ENCODE assay signal across 1 cellular context in the genomic region with DNA sequence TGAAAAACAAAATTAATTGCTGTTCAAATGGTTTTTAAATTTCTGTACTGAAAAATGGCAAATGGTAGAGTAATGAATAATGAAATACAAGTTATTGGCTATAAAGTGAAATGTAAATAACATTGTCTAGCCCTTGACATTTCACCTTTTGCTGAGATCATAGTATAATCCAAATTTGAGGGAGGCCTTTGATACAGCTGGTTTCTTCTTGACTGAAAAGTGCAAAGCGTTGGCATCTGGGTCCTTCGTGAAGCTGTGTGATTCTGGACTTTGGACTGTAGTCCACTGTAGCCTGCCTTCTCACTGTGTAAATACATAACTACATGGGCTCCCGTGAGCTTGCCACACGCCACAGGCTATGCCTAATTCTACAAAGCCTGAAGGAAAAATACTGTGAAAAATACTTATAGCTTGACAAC.
A peak's percentile ranks its signal among the peaks of the same experiment; 100 is the strongest.
TF ChIP-seq lines count a peak whose summit lies in the region.

No MANE protein-coding gene starts in this region.

TF ChIP-seq in HepG2, 621 proteins besides CTCF, POLR2A, EP300 and RAD21 (continued from another document and continues in another):
- TF ChIP-seq ZEB1 (IDR thresholded peaks at IDR 0.05; ENCODE audit: insufficient replicate concordance, low read depth) = no peak
- TF ChIP-seq POLR2G (IDR thresholded peaks at IDR 0.05; ENCODE audit: low read depth, low read length) = peak; percentile 40; the same call in 1 of the 2 replicates
- TF ChIP-seq ZNF572 (CRISPR knock-in tag; IDR thresholded peaks at IDR 0.05) = no peak
- TF ChIP-seq ZNF788 (CRISPR knock-in tag; IDR thresholded peaks at IDR 0.05; ENCODE audit: borderline replicate concordance) = peak; percentile 50; the same call in 1 of the 2 replicates
- TF ChIP-seq, protein P1, sequence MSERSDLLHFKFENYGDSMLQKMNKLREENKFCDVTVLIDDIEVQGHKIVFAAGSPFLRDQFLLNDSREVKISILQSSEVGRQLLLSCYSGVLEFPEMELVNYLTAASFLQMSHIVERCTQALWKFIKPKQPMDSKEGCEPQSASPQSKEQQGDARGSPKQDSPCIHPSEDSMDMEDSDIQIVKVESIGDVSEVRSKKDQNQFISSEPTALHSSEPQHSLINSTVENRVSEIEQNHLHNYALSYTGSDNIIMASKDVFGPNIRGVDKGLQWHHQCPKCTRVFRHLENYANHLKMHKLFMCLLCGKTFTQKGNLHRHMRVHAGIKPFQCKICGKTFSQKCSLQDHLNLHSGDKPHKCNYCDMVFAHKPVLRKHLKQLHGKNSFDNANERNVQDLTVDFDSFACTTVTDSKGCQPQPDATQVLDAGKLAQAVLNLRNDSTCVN (CRISPR knock-in tag; IDR thresholded peaks at IDR 0.05; ENCODE audit: borderline replicate concordance) = no peak; the same call in 1 of the 2 replicates
- TF ChIP-seq TP53 (CRISPR knock-in tag; conservative IDR thresholded peaks at IDR 0.05) = no peak
- TF ChIP-seq ZNF501 (CRISPR knock-in tag; IDR thresholded peaks at IDR 0.05) = no peak
- no peak for TF ChIP-seq ZSCAN22 (CRISPR knock-in tag; IDR thresholded peaks at IDR 0.05)
- no peak for TF ChIP-seq ZNF451 (CRISPR knock-in tag; IDR thresholded peaks at IDR 0.05)
- no peak for TF ChIP-seq NFYB (CRISPR knock-in tag; IDR thresholded peaks at IDR 0.05)
- TF ChIP-seq ZNF629 (CRISPR knock-in tag; conservative IDR thresholded peaks at IDR 0.05) = 0 out of 2 replicates have a peak, but pooled peaks have one; percentile 9
- TF ChIP-seq ZNF839 (CRISPR knock-in tag; IDR thresholded peaks at IDR 0.05; ENCODE audit: borderline replicate concordance) = no peak
- peak; percentile 52; the same call in 1 of the 2 replicates for TF ChIP-seq HIC2 (CRISPR knock-in tag; IDR thresholded peaks at IDR 0.05; ENCODE audit: low read depth)
- TF ChIP-seq, protein P2, sequence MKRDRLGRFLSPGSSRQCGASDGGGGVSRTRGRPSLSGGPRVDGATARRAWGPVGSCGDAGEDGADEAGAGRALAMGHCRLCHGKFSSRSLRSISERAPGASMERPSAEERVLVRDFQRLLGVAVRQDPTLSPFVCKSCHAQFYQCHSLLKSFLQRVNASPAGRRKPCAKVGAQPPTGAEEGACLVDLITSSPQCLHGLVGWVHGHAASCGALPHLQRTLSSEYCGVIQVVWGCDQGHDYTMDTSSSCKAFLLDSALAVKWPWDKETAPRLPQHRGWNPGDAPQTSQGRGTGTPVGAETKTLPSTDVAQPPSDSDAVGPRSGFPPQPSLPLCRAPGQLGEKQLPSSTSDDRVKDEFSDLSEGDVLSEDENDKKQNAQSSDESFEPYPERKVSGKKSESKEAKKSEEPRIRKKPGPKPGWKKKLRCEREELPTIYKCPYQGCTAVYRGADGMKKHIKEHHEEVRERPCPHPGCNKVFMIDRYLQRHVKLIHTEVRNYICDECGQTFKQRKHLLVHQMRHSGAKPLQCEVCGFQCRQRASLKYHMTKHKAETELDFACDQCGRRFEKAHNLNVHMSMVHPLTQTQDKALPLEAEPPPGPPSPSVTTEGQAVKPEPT (CRISPR knock-in tag; IDR thresholded peaks at IDR 0.05; ENCODE audit: low read depth) = no peak
- TF ChIP-seq TBX2 (CRISPR knock-in tag; IDR thresholded peaks at IDR 0.05; ENCODE audit: borderline replicate concordance) = peak; percentile 69; the same call in 1 of the 2 replicates
- TF ChIP-seq ZNF281 (CRISPR knock-in tag; IDR thresholded peaks at IDR 0.05; ENCODE audit: borderline replicate concordance) = no peak
- no peak for TF ChIP-seq ZBTB43 (CRISPR knock-in tag; conservative IDR thresholded peaks at IDR 0.05)
- no peak for TF ChIP-seq ZNF850 (CRISPR knock-in tag; conservative IDR thresholded peaks at IDR 0.05)
- TF ChIP-seq HDAC2 (CRISPR knock-in tag; IDR thresholded peaks at IDR 0.05) = peak; percentile 85
- no peak for TF ChIP-seq CENPT (CRISPR knock-in tag; IDR thresholded peaks at IDR 0.05; ENCODE audit: low read depth)
- no peak for TF ChIP-seq NCOA1 (CRISPR knock-in tag; IDR thresholded peaks at IDR 0.05)
- TF ChIP-seq FOXO1 (CRISPR knock-in tag; IDR thresholded peaks at IDR 0.05) = peak; percentile 87
- peak; percentile 56; the same call in 1 of the 2 replicates for TF ChIP-seq CEBPB (IDR thresholded peaks at IDR 0.05; ENCODE audit: borderline replicate concordance, low read depth, low read length)
- no peak for TF ChIP-seq TOPORS (CRISPR knock-in tag; IDR thresholded peaks at IDR 0.05)
- TF ChIP-seq, protein P3, sequence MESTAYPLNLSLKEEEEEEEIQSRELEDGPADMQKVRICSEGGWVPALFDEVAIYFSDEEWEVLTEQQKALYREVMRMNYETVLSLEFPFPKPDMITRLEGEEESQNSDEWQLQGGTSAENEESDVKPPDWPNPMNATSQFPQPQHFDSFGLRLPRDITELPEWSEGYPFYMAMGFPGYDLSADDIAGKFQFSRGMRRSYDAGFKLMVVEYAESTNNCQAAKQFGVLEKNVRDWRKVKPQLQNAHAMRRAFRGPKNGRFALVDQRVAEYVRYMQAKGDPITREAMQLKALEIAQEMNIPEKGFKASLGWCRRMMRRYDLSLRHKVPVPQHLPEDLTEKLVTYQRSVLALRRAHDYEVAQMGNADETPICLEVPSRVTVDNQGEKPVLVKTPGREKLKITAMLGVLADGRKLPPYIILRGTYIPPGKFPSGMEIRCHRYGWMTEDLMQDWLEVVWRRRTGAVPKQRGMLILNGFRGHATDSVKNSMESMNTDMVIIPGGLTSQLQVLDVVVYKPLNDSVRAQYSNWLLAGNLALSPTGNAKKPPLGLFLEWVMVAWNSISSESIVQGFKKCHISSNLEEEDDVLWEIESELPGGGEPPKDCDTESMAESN (CRISPR knock-in tag; conservative IDR thresholded peaks at IDR 0.05) = no peak; the same call in 1 of the 2 replicates
- TF ChIP-seq ZNF484 (CRISPR knock-in tag; IDR thresholded peaks at IDR 0.05; ENCODE audit: borderline replicate concordance, low read depth) = no peak
- no peak for TF ChIP-seq SNAI1 (CRISPR knock-in tag; IDR thresholded peaks at IDR 0.05; ENCODE audit: borderline replicate concordance)
- no peak for TF ChIP-seq ZNF660 (CRISPR knock-in tag; IDR thresholded peaks at IDR 0.05; ENCODE audit: borderline replicate concordance, low read depth)
- no peak for TF ChIP-seq GTF3A (CRISPR knock-in tag; conservative IDR thresholded peaks at IDR 0.05)
- peak; percentile 93 for TF ChIP-seq RBM22 (optimal IDR thresholded peaks at IDR 0.05; ENCODE audit: low read length)
- no peak for TF ChIP-seq MTA1 (CRISPR knock-in tag; IDR thresholded peaks at IDR 0.05; ENCODE audit: borderline replicate concordance)
- TF ChIP-seq, protein P4, sequence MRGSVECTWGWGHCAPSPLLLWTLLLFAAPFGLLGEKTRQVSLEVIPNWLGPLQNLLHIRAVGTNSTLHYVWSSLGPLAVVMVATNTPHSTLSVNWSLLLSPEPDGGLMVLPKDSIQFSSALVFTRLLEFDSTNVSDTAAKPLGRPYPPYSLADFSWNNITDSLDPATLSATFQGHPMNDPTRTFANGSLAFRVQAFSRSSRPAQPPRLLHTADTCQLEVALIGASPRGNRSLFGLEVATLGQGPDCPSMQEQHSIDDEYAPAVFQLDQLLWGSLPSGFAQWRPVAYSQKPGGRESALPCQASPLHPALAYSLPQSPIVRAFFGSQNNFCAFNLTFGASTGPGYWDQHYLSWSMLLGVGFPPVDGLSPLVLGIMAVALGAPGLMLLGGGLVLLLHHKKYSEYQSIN (CRISPR knock-in tag; IDR thresholded peaks at IDR 0.05; ENCODE audit: borderline replicate concordance) = no peak
- peak; percentile 37; the same call in 1 of the 2 replicates for TF ChIP-seq SMC3 (IDR thresholded peaks at IDR 0.05; ENCODE audit: low read length)
- no peak for TF ChIP-seq REXO4 (CRISPR knock-in tag; IDR thresholded peaks at IDR 0.05; ENCODE audit: borderline replicate concordance)
- no peak for TF ChIP-seq XBP1 (CRISPR knock-in tag; IDR thresholded peaks at IDR 0.05)
- peak; percentile 54; the same call in 1 of the 2 replicates for TF ChIP-seq PITX1 (CRISPR knock-in tag; IDR thresholded peaks at IDR 0.05)
- TF ChIP-seq SAFB2 (CRISPR knock-in tag; IDR thresholded peaks at IDR 0.05; ENCODE audit: borderline replicate concordance, low read depth) = no peak
- TF ChIP-seq, protein P5, sequence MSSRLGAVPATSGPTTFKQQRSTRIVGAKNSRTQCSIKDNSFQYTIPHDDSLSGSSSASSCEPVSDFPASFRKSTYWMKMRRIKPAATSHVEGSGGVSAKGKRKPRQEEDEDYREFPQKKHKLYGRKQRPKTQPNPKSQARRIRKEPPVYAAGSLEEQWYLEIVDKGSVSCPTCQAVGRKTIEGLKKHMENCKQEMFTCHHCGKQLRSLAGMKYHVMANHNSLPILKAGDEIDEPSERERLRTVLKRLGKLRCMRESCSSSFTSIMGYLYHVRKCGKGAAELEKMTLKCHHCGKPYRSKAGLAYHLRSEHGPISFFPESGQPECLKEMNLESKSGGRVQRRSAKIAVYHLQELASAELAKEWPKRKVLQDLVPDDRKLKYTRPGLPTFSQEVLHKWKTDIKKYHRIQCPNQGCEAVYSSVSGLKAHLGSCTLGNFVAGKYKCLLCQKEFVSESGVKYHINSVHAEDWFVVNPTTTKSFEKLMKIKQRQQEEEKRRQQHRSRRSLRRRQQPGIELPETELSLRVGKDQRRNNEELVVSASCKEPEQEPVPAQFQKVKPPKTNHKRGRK (CRISPR knock-in tag; IDR thresholded peaks at IDR 0.05) = 0 out of 2 replicates have a peak, but pooled peaks have one; percentile 49
- no peak for TF ChIP-seq ZNF333 (CRISPR knock-in tag; IDR thresholded peaks at IDR 0.05; ENCODE audit: borderline replicate concordance)
- TF ChIP-seq ZNF574 (CRISPR knock-in tag; IDR thresholded peaks at IDR 0.05) = no peak
- no peak for TF ChIP-seq ZNF691 (CRISPR knock-in tag; IDR thresholded peaks at IDR 0.05; ENCODE audit: borderline replicate concordance, low read depth)
- TF ChIP-seq THYN1 (CRISPR knock-in tag; IDR thresholded peaks at IDR 0.05; ENCODE audit: borderline replicate concordance, low read depth) = no peak
- no peak for TF ChIP-seq ZNF256 (CRISPR knock-in tag; conservative IDR thresholded peaks at IDR 0.05)
- 0 out of 2 replicates have a peak, but pooled peaks have one; percentile 29 for TF ChIP-seq ZNF816 (CRISPR knock-in tag; IDR thresholded peaks at IDR 0.05; ENCODE audit: borderline replicate concordance)
- TF ChIP-seq FOSL2 (CRISPR knock-in tag; IDR thresholded peaks at IDR 0.05) = peak; percentile 74
